Comparison of ENCODE assay signal across 12 cellular contexts in the genomic region with DNA sequence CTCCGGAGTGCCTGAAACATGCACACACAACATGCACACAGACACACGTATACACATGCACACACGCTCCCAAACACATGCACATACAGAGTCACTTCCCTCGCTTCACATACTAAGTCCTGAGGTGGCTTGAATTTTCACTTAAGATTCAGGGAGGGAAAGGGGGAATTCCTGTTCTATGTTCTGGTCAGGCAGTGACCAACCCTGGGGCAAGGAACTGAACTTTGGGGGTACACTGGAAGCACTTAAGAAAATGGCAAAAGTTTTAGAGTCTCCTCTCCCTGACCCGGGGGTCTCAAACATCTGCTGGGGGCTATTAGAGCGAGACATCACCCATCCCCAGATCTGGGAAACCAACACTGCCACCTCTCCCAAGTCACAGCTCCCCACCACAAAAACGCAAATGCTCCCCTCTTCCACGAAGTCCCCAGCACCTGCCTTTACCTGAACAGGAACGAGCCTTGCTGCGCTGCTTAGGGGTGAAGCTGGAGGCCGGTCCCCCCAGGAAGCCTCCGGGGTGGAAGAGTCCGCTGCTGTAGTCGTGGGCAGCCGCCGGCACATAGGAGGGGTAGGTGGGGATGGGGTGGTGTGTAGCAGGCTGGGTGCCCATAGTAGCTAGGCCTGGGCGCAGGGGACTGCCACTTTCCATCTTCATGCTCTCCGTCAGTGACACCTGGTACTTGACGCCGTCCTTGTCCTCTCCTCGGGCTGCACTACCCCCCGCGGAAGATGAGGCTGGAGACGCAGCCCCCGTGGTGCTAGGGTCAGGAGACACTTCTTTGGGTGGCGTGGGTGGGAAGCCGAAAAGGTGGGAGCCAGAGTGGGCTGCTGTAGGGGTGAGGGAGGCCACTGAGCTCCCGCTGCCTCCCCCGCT. TPM values are rescaled to one million over a fixed set of nuclear protein-coding genes. Genes with fewer than 3 reads are reported as not detected.
DNase-seq lines count a peak whose midpoint lies in the region; ATAC-seq and TF ChIP-seq lines count a peak whose summit lies in the region.
"Had no signal": no experiment of that assay in that cellular context is flagged by ENCODE, and none has a peak within 500 bp of the region (broad histone marks: within the 10 kb centered on the region; RNA-seq: fewer than 3 reads in every experiment).

No MANE protein-coding gene starts in this region.

- 0 out of 2 replicates have a peak overlapping the region, but pooled peaks have one; percentile 72 for H3K14ac ChIP-seq in IMR-90 (replicated peaks; ENCODE audit: low read depth, low read length)

- TF ChIP-seq CTCF in BE2C (IDR thresholded peaks at IDR 0.05; ENCODE audit: low read depth, low read length) (no peak), IMR-90 (conservative IDR thresholded peaks at IDR 0.05; ENCODE audit: low read depth, low read length) (no peak), osteoblast (IDR thresholded peaks at IDR 0.05; ENCODE audit: extremely low read depth, low read depth, low read length) (no peak), progenitor cell of endocrine pancreas (IDR thresholded peaks at IDR 0.05; ENCODE audit: unreplicated experiment) (no peak)

- no peak for DNase-seq in BE2C
- DNase-seq in IMR-90, result no peak
- peak; percentile 44 to 57 for DNase-seq in erythroblast (lab: John Stamatoyannopoulos, UW)
- DNase-seq in osteoblast (ENCODE audit: insufficient read length, low spot score, missing footprints), result peak; percentile 76
- no peak for DNase-seq in hepatic stellate cell (ENCODE audit: low spot score)
- DNase-seq in NCI-H2227 treated with DMSO at 0.1 percent for 48 hours (lab: John Stamatoyannopoulos, UW), result no peak
- DNase-seq in stimulated activated CD4-positive, alpha-beta T cell treated with anti-CD3 and anti-CD28 coated beads, Interleukin-15, amount 100 ng/mL, for 24 hours, result no peak
- no peak for DNase-seq in progenitor cell of endocrine pancreas (ENCODE audit: low spot score, unreplicated experiment)
- DNase-seq: activated CD4-positive, CD25-positive, alpha-beta regulatory T cell treated with anti-CD3 and anti-CD28 coated beads, Interleukin-2, amount 50 U/mL, for 72 hours; effector memory CD8-positive, alpha-beta T cell; occipital lobe had no signal

- H3K9me3 ChIP-seq in BE2C, result no peaks in the 10 kb centered on the region
- no peaks in the 10 kb centered on the region for H3K9me3 ChIP-seq in IMR-90 (ENCODE audit: control insufficient read depth, insufficient read depth, low read length)
- no peaks in the 10 kb centered on the region for H3K9me3 ChIP-seq in osteoblast (ENCODE audit: low read depth, low read length)

- 43% methylated on average over 7 of the region's 29 CpGs; no CpG with 5 or more reads in 1 of the 2 experiments for WGBS in IMR-90 (ENCODE audit: extremely low coverage in 2 of 2, insufficient read length in 1 of 2), 2 experiments

- H3K79me1 ChIP-seq in IMR-90 (ENCODE audit: low read depth in 1 of 2, low read length in 2 of 2), result peaks cover 4 to 35% of the 10 kb centered on the region in 2 experiments

- no peaks in the 10 kb centered on the region for H3K27me3 ChIP-seq in BE2C
- H3K27me3 ChIP-seq in IMR-90 (ENCODE audit: control insufficient read depth, insufficient read depth, low read length), result peaks cover 10% of the 10 kb centered on the region; the same call in 1 of the 2 replicates
- peaks cover 24% of the 10 kb centered on the region for H3K27me3 ChIP-seq in osteoblast (ENCODE audit: insufficient read depth, low read length)

- H3K18ac ChIP-seq in IMR-90 (ENCODE audit: low read depth, low read length), result no peak overlapping the region

- peak overlapping the region in 1 of 2 experiments; percentile 44; a peak in 1 of 4 replicates for H4K8ac ChIP-seq in IMR-90 (ENCODE audit: low read depth in 2 of 2, low read length in 2 of 2)

- H3K4me3 ChIP-seq in BE2C (ENCODE audit: low read depth, low read length) (peak overlapping the region; percentile 77), IMR-90 (ENCODE audit: insufficient read depth, low read depth, low read length) (no peak overlapping the region), osteoblast (ENCODE audit: insufficient read depth, low read length) (no peak overlapping the region)

- H3K9me3 Mint-ChIP-seq in progenitor cell of endocrine pancreas (ENCODE audit: low read depth), result no peaks in the 10 kb centered on the region
- H3K9me3 Mint-ChIP-seq: effector memory CD8-positive, alpha-beta T cell had no signal

- peaks cover 23% of the 10 kb centered on the region for H3K4me1 Mint-ChIP-seq in progenitor cell of endocrine pancreas (ENCODE audit: low read depth)

- H2BK120ac ChIP-seq in IMR-90 (ENCODE audit: low read depth, low read length), result 0 out of 2 replicates have a peak overlapping the region, but pooled peaks have one; percentile 25

- POLR2A ChIA-PET in IMR-90 (lab: Charles Lee; ENCODE audit: unreplicated experiment), result no interaction called here

- peaks cover 82% of the 10 kb centered on the region for H3K27me3 Mint-ChIP-seq in progenitor cell of endocrine pancreas

- ATAC-seq in IMR-90 (ENCODE audit: low read depth), result no peak
- ATAC-seq: effector memory CD8-positive, alpha-beta T cell had no signal

- H3K36me3 Mint-ChIP-seq in progenitor cell of endocrine pancreas (ENCODE audit: insufficient read depth), result no peaks in the 10 kb centered on the region

- no TSS peak for BruUV-seq in IMR-90 (replicated peaks; lab: Mats Ljungman, UMichigan)

- no peak overlapping the region for H3K4me3 Mint-ChIP-seq in progenitor cell of endocrine pancreas (ENCODE audit: low read depth)

- H2BK15ac ChIP-seq in IMR-90 (ENCODE audit: low read depth, low read length), result peak overlapping the region; percentile 12; the same call in 1 of the 3 replicates

- peak overlapping the region; percentile 96; the same call in 1 of the 2 replicates for H3K23ac ChIP-seq in IMR-90 (ENCODE audit: low read depth, low read length)

- H2BK5ac ChIP-seq in IMR-90 (ENCODE audit: low read depth, low read length, poor library complexity, severe bottlenecking), result no peak overlapping the region

- H2AK5ac ChIP-seq in IMR-90 (ENCODE audit: low read depth, low read length), result peak overlapping the region; percentile 91

- CTCF ChIA-PET in IMR-90 (lab: Yijun Ruan, JAX), result no interaction called here

- peak overlapping the region; percentile 73; the same call in 1 of the 2 replicates for H3K4ac ChIP-seq in IMR-90 (ENCODE audit: low read depth, low read length)

- H2AK9ac ChIP-seq in IMR-90 (replicated peaks; ENCODE audit: low read depth, low read length, poor library complexity), result peak overlapping the region; percentile 63

- H3K4me2 ChIP-seq in IMR-90 (ENCODE audit: low read depth, low read length) (peak overlapping the region; percentile 31; the same call in 1 of the 2 replicates), osteoblast (ENCODE audit: insufficient read depth, low read length) (no peak overlapping the region)

- no peak overlapping the region for H2BK20ac ChIP-seq in IMR-90 (ENCODE audit: low read depth, low read length)

- H4K20me1 ChIP-seq in IMR-90 (ENCODE audit: insufficient read depth, low read length) (peaks cover 7% of the 10 kb centered on the region; the same call in 1 of the 2 replicates), osteoblast (ENCODE audit: insufficient read depth, low read length) (peaks cover 6% of the 10 kb centered on the region)

- TF ChIP-seq POLR2A in IMR-90 (IDR thresholded peaks at IDR 0.05; ENCODE audit: low read depth, low read length) (no peak), erythroblast (IDR thresholded peaks at IDR 0.05; ENCODE audit: low read length) (peak; percentile 19)

- H4K5ac ChIP-seq in IMR-90 (ENCODE audit: low read depth, low read length), result no peak overlapping the region

- intact Hi-C loops in IMR-90 (cut with micrococcal nuclease), result no loop called here

- H3K56ac ChIP-seq in IMR-90 (ENCODE audit: extremely low read depth, insufficient read depth, low read length), result no peak overlapping the region

- H2AFZ ChIP-seq in IMR-90 (replicated peaks; ENCODE audit: low read length, poor library complexity) (peak overlapping the region; percentile 45), osteoblast (ENCODE audit: low read length) (no peak overlapping the region)

- H3K79me2 ChIP-seq in osteoblast (ENCODE audit: insufficient read depth, low read length), result no peaks in the 10 kb centered on the region

- H3K9me1 ChIP-seq in IMR-90 (ENCODE audit: insufficient read depth, low read length), result peaks cover 3% of the 10 kb centered on the region; the same call in 1 of the 2 replicates

- peaks cover 100% of the 10 kb centered on the region for H3K36me3 ChIP-seq in BE2C
- H3K36me3 ChIP-seq in IMR-90 (ENCODE audit: control insufficient read depth, insufficient read depth, low read length), result peaks cover 14% of the 10 kb centered on the region
- no peaks in the 10 kb centered on the region for H3K36me3 ChIP-seq in osteoblast (ENCODE audit: insufficient read depth, low read length)

- H3K27ac ChIP-seq in IMR-90 (ENCODE audit: insufficient read depth, low read length) (peak overlapping the region; percentile 38; the same call in 1 of the 2 replicates), osteoblast (ENCODE audit: low read depth, low read length) (no peak overlapping the region)

- no peak for TF ChIP-seq RAD21 in IMR-90 (IDR thresholded peaks at IDR 0.05; ENCODE audit: low read length)

- H3K27ac Mint-ChIP-seq in progenitor cell of endocrine pancreas, result no peak overlapping the region
- H3K27ac Mint-ChIP-seq: effector memory CD8-positive, alpha-beta T cell had no signal

- in situ Hi-C loops in IMR-90 (cut with MboI; ENCODE audit: low sequenced_read_pairs), result loop anchor here (5.0 to 10.0 kb wide), 2 partner anchors 313 to 391 kb away; no protein-coding TSS in a partner anchor

- dilution Hi-C loops in IMR-90 (cut with HindIII; ENCODE audit: low sequenced_read_pairs, unreplicated experiment), result no loop called here

- H3K4me1 ChIP-seq in BE2C, result 0 out of 2 replicates have a peak, but pooled peaks cover 4% of the 10 kb centered on the region
- peaks cover 27% of the 10 kb centered on the region for H3K4me1 ChIP-seq in IMR-90 (ENCODE audit: control insufficient read depth, insufficient read depth, low read length)
- peaks cover 31% of the 10 kb centered on the region for H3K4me1 ChIP-seq in osteoblast (ENCODE audit: insufficient read depth, low read length)

- H3K9ac ChIP-seq in IMR-90 (ENCODE audit: low read depth, low read length), result peak overlapping the region; percentile 51

- peak overlapping the region; percentile 24 for H4K91ac ChIP-seq in IMR-90 (ENCODE audit: insufficient read depth, low read depth, low read length)

RNA-seq across cellular contexts. Expression of a gene that starts 7.5 kb away (rescaled TPM):
- 791 TPM for polyA plus RNA-seq in BE2C (2012; ENCODE audit: insufficient read depth, insufficient read length, low read depth)
- total RNA-seq in IMR-90 (2012; rRNA removed), result 2.2 and 2.8 TPM in 2 replicates
- 13.5 and 15.0 TPM in 2 replicates for polyA plus RNA-seq in IMR-90 (2012; rRNA removed)
- 10.9 and 15.4 TPM in 2 replicates for polyA plus RNA-seq in IMR-90 (2012; cell fraction: cytosol; rRNA removed)
- polyA plus RNA-seq in IMR-90 (2012; cell fraction: nucleus; rRNA removed; ENCODE audit: low replicate concordance), result 12.3 and 24.3 TPM in 2 replicates
- 0.72 and 0.88 TPM in 2 replicates for total RNA-seq in osteoblast
- total RNA-seq in progenitor cell of endocrine pancreas, result 1.7 and 1.9 TPM in 2 replicates

RNA-seq across cellular contexts. Expression of a gene that starts 18.8 kb away (rescaled TPM):
- 0.12 TPM for polyA plus RNA-seq in BE2C (2012; ENCODE audit: insufficient read depth, insufficient read length, low read depth)
- not detected in 2 replicates for total RNA-seq in IMR-90 (2012; rRNA removed)
- polyA plus RNA-seq in IMR-90 (2012; rRNA removed), result not detected in 2 replicates
- polyA plus RNA-seq in IMR-90 (2012; cell fraction: cytosol; rRNA removed), result not detected in 2 replicates
- polyA plus RNA-seq in IMR-90 (2012; cell fraction: nucleus; rRNA removed; ENCODE audit: low replicate concordance), result not detected in 2 replicates
- not detected in 2 replicates for total RNA-seq in osteoblast
- total RNA-seq in progenitor cell of endocrine pancreas, result not detected in 2 replicates
- total RNA-seq: occipital lobe, RPMI7951 had no signal

Comparison
In these comparisons a context has a peak if more than half of its experiments do, and no peak if none do; other contexts are left out.
1. DNase-seq: peak in erythroblast (2 of 2) and osteoblast (single experiment); none in BE2C (single experiment), IMR-90 (single experiment), hepatic stellate cell (single experiment), NCI-H2227 treated with DMSO at 0.1 percent for 48 hours (single experiment), stimulated activated CD4-positive, alpha-beta T cell treated with anti-CD3 and anti-CD28 coated beads, Interleukin-15, amount 100 ng/mL, for 24 hours (single experiment) and progenitor cell of endocrine pancreas (single experiment).